Comparison of ENCODE assay signal across 8 cellular contexts in the genomic region with DNA sequence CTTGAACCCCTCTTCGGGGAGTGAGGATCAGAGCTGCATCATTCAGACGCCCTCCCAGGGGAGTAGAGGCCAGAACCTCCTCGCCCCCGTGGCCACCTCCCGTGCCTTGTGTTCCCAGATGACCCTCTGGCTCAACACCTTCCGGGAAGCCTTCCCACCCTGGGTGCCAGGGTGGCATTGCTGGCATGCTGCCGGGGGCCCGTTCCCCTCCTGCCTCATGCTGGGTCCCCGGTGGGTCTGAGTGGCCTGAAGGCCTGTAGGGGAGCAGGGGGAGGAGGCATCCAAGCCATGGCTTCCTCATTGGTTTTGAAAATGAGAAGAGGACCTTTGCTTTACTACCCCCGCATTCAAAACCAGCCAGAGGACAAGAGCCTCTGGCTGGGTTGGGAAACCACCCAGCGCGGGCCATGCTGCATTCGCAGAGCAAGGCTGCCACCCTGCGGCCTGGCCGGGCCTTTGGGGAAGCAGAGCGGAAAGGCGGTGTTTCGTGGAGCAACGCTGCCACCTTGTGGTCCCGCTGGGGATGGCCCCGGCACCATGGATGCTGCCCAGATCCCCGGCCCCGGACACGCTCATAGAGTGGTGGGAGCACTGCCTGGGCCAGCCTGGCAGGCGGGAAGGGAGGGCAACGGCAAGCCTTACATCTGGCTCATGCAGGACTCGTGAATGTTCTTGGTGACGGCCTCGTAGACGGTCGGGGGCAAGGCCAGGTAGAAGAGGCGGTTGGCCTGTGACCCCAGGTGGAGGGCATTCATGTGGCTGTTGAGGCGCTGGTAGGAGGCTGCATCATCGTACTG. TPM values are rescaled to one million over a fixed set of nuclear protein-coding genes. Genes with fewer than 3 reads are reported as not detected.
DNase-seq lines count a peak whose midpoint lies in the region; ATAC-seq and TF ChIP-seq lines count a peak whose summit lies in the region.

No MANE protein-coding gene starts in this region.

- peak; percentile 85 for TF ChIP-seq CTCF in PC-9 (conservative IDR thresholded peaks at IDR 0.05)

- H3K79me2 ChIP-seq in PC-9 (ENCODE audit: low read depth) = peaks cover 55% of the 10 kb centered on the region

- no TSS peak for BruUV-seq in PC-9 (replicated peaks; lab: Mats Ljungman, UMichigan)

- H3K36me3 ChIP-seq in PC-9 (ENCODE audit: low read depth) = peaks cover 23% of the 10 kb centered on the region; the same call in 1 of the 2 replicates

- POLR2A ChIA-PET in PC-9 (lab: Charles Lee; ENCODE audit: unreplicated experiment) = no interaction called here

- H3K27ac Mint-ChIP-seq in natural killer cell treated with Interleukin-12 subunit alpha and Interleukin-12 subunit beta and Interleukin-15 and Interleukin-18, amount 100 ng/mL, for 72 hours = peak overlapping the region; percentile 31 to 51

- H3K4me3 Mint-ChIP-seq in natural killer cell treated with Interleukin-12 subunit alpha and Interleukin-12 subunit beta and Interleukin-15 and Interleukin-18, amount 100 ng/mL, for 72 hours = no peak overlapping the region

- no peak overlapping the region for H2AFZ ChIP-seq in PC-9

- H3K9me2 ChIP-seq in PC-9 (ENCODE audit: insufficient read depth) = no peaks in the 10 kb centered on the region

- H3F3A ChIP-seq in PC-9 (ENCODE audit: insufficient read depth, low read depth) = peaks cover 88% of the 10 kb centered on the region

- no peaks in the 10 kb centered on the region for H3K9me3 ChIP-seq in PC-9 (ENCODE audit: insufficient read depth, low read depth)

- H3K4me2 ChIP-seq in PC-9 = no peak overlapping the region

- no peaks in the 10 kb centered on the region for H3K27me3 ChIP-seq in PC-9 (ENCODE audit: insufficient read depth, low read depth)

- H3K27ac ChIP-seq in PC-9 = no peak overlapping the region

- peaks cover 23% of the 10 kb centered on the region for H3K4me1 ChIP-seq in PC-9 (replicated peaks; ENCODE audit: insufficient read depth)

- H3K36me3 Mint-ChIP-seq in natural killer cell treated with Interleukin-12 subunit alpha and Interleukin-12 subunit beta and Interleukin-15 and Interleukin-18, amount 100 ng/mL, for 72 hours = no peaks in the 10 kb centered on the region

- H3K9me3 Mint-ChIP-seq in natural killer cell treated with Interleukin-12 subunit alpha and Interleukin-12 subunit beta and Interleukin-15 and Interleukin-18, amount 100 ng/mL, for 72 hours = no peaks in the 10 kb centered on the region

- H4K20me1 ChIP-seq in PC-9 (ENCODE audit: insufficient read depth) = peaks cover 14% of the 10 kb centered on the region

- H3K27me3 Mint-ChIP-seq in natural killer cell treated with Interleukin-12 subunit alpha and Interleukin-12 subunit beta and Interleukin-15 and Interleukin-18, amount 100 ng/mL, for 72 hours = peaks cover 0 to 3% of the 10 kb centered on the region in 2 donors

- intact Hi-C loops in PC-9 (cut with micrococcal nuclease; ENCODE audit: unreplicated experiment) = loop anchor here (5.0 kb wide), 3 partner anchors 137 to 767 kb away; partner anchors contain the start of genes FLNA and RPL10

- peak; percentile 96 for ATAC-seq in GM21529 (IDR thresholded peaks at IDR 0.05; ENCODE audit: unreplicated experiment)
- ATAC-seq in esophagus mucosa = peak; percentile 94
- peak; percentile 95 to 96 for ATAC-seq in natural killer cell treated with Interleukin-12 subunit alpha and Interleukin-12 subunit beta and Interleukin-15 and Interleukin-18, amount 100 ng/mL, for 72 hours
- peak; percentile 96 for ATAC-seq in stimulated activated naive CD8-positive, alpha-beta T cell treated with anti-CD3 and anti-CD28 coated beads, Interleukin-15, Interleukin-2, amounts not matched to agents 100 U/mL and 50 U/mL, for 24 hours

- DNase-seq in DMS153 treated with DMSO at 0.1 percent for 48 hours (lab: John Stamatoyannopoulos, UW; ENCODE audit: unreplicated experiment) (peak; percentile 74), PC-9 (peak; percentile 51 to 89), activated T-cell treated with anti-CD3 and anti-CD28 coated beads for 4 hours (peak; percentile 81)
- DNase-seq in Jurkat, Clone E6-1 (ENCODE audit: low read depth, low spot score) = peak; percentile 59
- DNase-seq in natural killer cell treated with Interleukin-12 subunit alpha and Interleukin-12 subunit beta and Interleukin-15 and Interleukin-18, amount 100 ng/mL, for 72 hours (ENCODE audit: low spot score) = peak; percentile 89
- DNase-seq in stimulated activated naive CD8-positive, alpha-beta T cell treated with anti-CD3 and anti-CD28 coated beads, Interleukin-15, Interleukin-2, amounts not matched to agents 100 U/mL and 50 U/mL, for 24 hours = peak; percentile 87

- no peak overlapping the region for H3K4me3 ChIP-seq in Jurkat, Clone E6-1 (ENCODE audit: low read length)
- no peak overlapping the region for H3K4me3 ChIP-seq in PC-9

- peaks cover 7 to 19% of the 10 kb centered on the region in 2 donors for H3K4me1 Mint-ChIP-seq in natural killer cell treated with Interleukin-12 subunit alpha and Interleukin-12 subunit beta and Interleukin-15 and Interleukin-18, amount 100 ng/mL, for 72 hours (ENCODE audit: low read depth in 2 of 2)

- CTCF ChIA-PET in PC-9 (lab: Charles Lee) = interaction anchor here (2.2 kb wide), 1 partner anchor 161 kb away, joined by 9 read pairs; no protein-coding TSS in a partner anchor

RNA-seq across cellular contexts. Expression of gene G6PD, which starts 11.9 kb away (rescaled TPM):
- 106 TPM for polyA plus RNA-seq in Jurkat, Clone E6-1 (2012; ENCODE audit: insufficient read depth, insufficient read length)
- total RNA-seq in PC-9 (2021) (987 and 1,283 TPM in 2 replicates), esophagus mucosa (75.4 TPM)
- 100 to 1,000 TPM; 115 to 227 TPM for total RNA-seq in natural killer cell treated with Interleukin-12 subunit alpha and Interleukin-12 subunit beta and Interleukin-15 and Interleukin-18, amount 100 ng/mL, for 72 hours

RNA-seq across cellular contexts. Expression of gene IKBKG, which starts 12.7 kb away (rescaled TPM):
- polyA plus RNA-seq in Jurkat, Clone E6-1 (2012; ENCODE audit: insufficient read depth, insufficient read length) = 37.8 TPM
- total RNA-seq in PC-9 (2021) (68.3 and 69.4 TPM in 2 replicates), esophagus mucosa (16.1 TPM)
- 10 to 100 TPM; 55.6 to 61.1 TPM for total RNA-seq in natural killer cell treated with Interleukin-12 subunit alpha and Interleukin-12 subunit beta and Interleukin-15 and Interleukin-18, amount 100 ng/mL, for 72 hours

RNA-seq across cellular contexts. Expression of gene FAM3A, which starts 18.7 kb away (rescaled TPM):
- polyA plus RNA-seq in Jurkat, Clone E6-1 (2012; ENCODE audit: insufficient read depth, insufficient read length) = 28.8 TPM
- total RNA-seq in PC-9 (2021) (60.3 and 69.3 TPM in 2 replicates), esophagus mucosa (40.6 TPM)
- 10 to 100 TPM; 28.5 to 41.1 TPM for total RNA-seq in natural killer cell treated with Interleukin-12 subunit alpha and Interleukin-12 subunit beta and Interleukin-15 and Interleukin-18, amount 100 ng/mL, for 72 hours

RNA-seq across cellular contexts. Expression of gene SLC10A3, which starts 44.3 kb away (rescaled TPM):
- 11.9 TPM for polyA plus RNA-seq in Jurkat, Clone E6-1 (2012; ENCODE audit: insufficient read depth, insufficient read length)
- 38.3 and 54.9 TPM in 2 replicates for total RNA-seq in PC-9 (2021)
- total RNA-seq in esophagus mucosa = 20.6 TPM
- 10 to 100 TPM; 22.1 to 30.7 TPM for total RNA-seq in natural killer cell treated with Interleukin-12 subunit alpha and Interleukin-12 subunit beta and Interleukin-15 and Interleukin-18, amount 100 ng/mL, for 72 hours

RNA-seq across cellular contexts. Expression of gene UBL4A, which starts 48.3 kb away (rescaled TPM):
- 47.4 TPM for polyA plus RNA-seq in Jurkat, Clone E6-1 (2012; ENCODE audit: insufficient read depth, insufficient read length)
- total RNA-seq in PC-9 (2021) (80.7 and 81.6 TPM in 2 replicates), esophagus mucosa (32.3 TPM)
- 10 to 100 TPM; 39.6 to 65.6 TPM for total RNA-seq in natural killer cell treated with Interleukin-12 subunit alpha and Interleukin-12 subunit beta and Interleukin-15 and Interleukin-18, amount 100 ng/mL, for 72 hours
